8 cellular contexts compared by ENCODE assay signal in genomic region chr3:12187448-12188327, GRCh38. TPM values are rescaled to one million over a fixed set of nuclear protein-coding genes. Genes with fewer than 3 reads are reported as not detected.
DNase-seq lines count a peak whose midpoint lies in the region; ATAC-seq, FAIRE-seq and TF ChIP-seq lines count a peak whose summit lies in the region.

No MANE protein-coding gene starts in this region.

- 37 to 40% (median 37%) methylated on average over 7 of the region's 7 CpGs for WGBS in small intestine, 3 donors

- ATAC-seq in GM19351 (IDR thresholded peaks at IDR 0.05; ENCODE audit: unreplicated experiment) (peak; percentile 78), HG03432 (IDR thresholded peaks at IDR 0.05; ENCODE audit: unreplicated experiment) (peak; percentile 86)

- TF ChIP-seq CTCF in AG04450 (IDR thresholded peaks at IDR 0.05; ENCODE audit: low read depth, low read length) (no peak), fibroblast of villous mesenchyme (IDR thresholded peaks at IDR 0.05; ENCODE audit: insufficient read depth, low read depth, low read length) (no peak)

- DNase-seq in AG04450 (ENCODE audit: low read depth, low spot score): no peak
- peak; percentile 80 to 87 for DNase-seq in activated CD4-positive, alpha-beta T cell treated with anti-CD3 and anti-CD28 coated beads, Interleukin-2, amount 50 U/mL, for 48 hours
- DNase-seq in fibroblast of villous mesenchyme (ENCODE audit: low read depth): peak; percentile 75
- DNase-seq in small intestine: peak; percentile 50
- DNase-seq in SJCRH30: no peak
- DNase-seq in HT-29 (ENCODE audit: low spot score): no peak

- H3K27me3 ChIP-seq in AG04450 (ENCODE audit: control insufficient read depth, insufficient read depth, low read length) (no peaks in the 10 kb centered on the region), small intestine (ENCODE audit: control insufficient read depth in 2 of 2, insufficient read depth in 2 of 2, low read length in 2 of 2) (no peaks in the 10 kb centered on the region), SJCRH30 (no peaks in the 10 kb centered on the region)

- FAIRE-seq in small intestine (lab: Jason Lieb, UNC): no peak

- POLR2A ChIA-PET in AG04450 (lab: Yijun Ruan, JAX): interaction anchor here (0.7 kb wide), 1 partner anchor 292 kb away, joined by 4 read pairs; no protein-coding TSS in a partner anchor

- H3K27ac ChIP-seq in AG04450 (ENCODE audit: low read depth, low read length) (peak overlapping the region; percentile 92), small intestine (ENCODE audit: low read depth in 1 of 2, low read length in 1 of 2) (peak overlapping the region in 1 of 2 donors; percentile 63), SJCRH30 (no peak overlapping the region)

- H3K4me3 ChIP-seq in AG04450 (ENCODE audit: low read depth, low read length) (no peak overlapping the region), fibroblast of villous mesenchyme (ENCODE audit: low read depth, low read length) (no peak overlapping the region), small intestine (ENCODE audit: low read depth in 1 of 2, low read length in 2 of 2) (no peak overlapping the region), SJCRH30 (no peak overlapping the region)

- H3K4me1 ChIP-seq in small intestine (ENCODE audit: control insufficient read depth in 2 of 2, insufficient read depth in 1 of 2, low read depth in 1 of 2, low read length in 1 of 2) (peaks cover 0 to 1% of the 10 kb centered on the region in 2 donors), SJCRH30 (no peaks in the 10 kb centered on the region)

- no peaks in the 10 kb centered on the region for H3K36me3 ChIP-seq in small intestine (ENCODE audit: control insufficient read depth in 2 of 2, insufficient read depth in 2 of 2, low read length in 2 of 2)
- H3K36me3 ChIP-seq in SJCRH30: no peaks in the 10 kb centered on the region

- H3K9me3 ChIP-seq in AG04450 (ENCODE audit: control insufficient read depth, insufficient read depth, low read length) (no peaks in the 10 kb centered on the region), small intestine (ENCODE audit: control insufficient read depth, low read depth) (no peaks in the 10 kb centered on the region), SJCRH30 (replicated peaks) (no peaks in the 10 kb centered on the region)

- CTCF ChIA-PET in AG04450 (lab: Charles Lee): interaction anchor here (1.2 to 3.4 kb wide), 4 partner anchors 11 to 292 kb away, joined by 4 to 20 read pairs (median 11); no protein-coding TSS in a partner anchor

RNA-seq across cellular contexts. Expression of gene TIMP4, which starts 29.0 kb away (rescaled TPM):
- 2.9 and 3.6 TPM in 2 replicates for polyA plus RNA-seq in AG04450 (2011; rRNA removed)
- polyA minus RNA-seq in AG04450 (2011; rRNA and poly(A)+ RNA removed): 3.3 and 3.4 TPM in 2 replicates
- 1.3 TPM in 2 replicates for total RNA-seq in fibroblast of villous mesenchyme
- 10 to 100 TPM in 1 of 3 donors, 1 to 10 TPM in 1, under 1 TPM in 1; 0.89 to 17.8 (median 3.8) TPM for polyA plus RNA-seq in small intestine
- total RNA-seq in SJCRH30 (2014; rRNA removed; shearing (Covaris generic)): not detected in 2 replicates
- 2.7 and 3.8 TPM in 2 replicates for total RNA-seq in HT-29 (2014; rRNA removed; shearing (Covaris generic))

Comparison
In these comparisons a context has a peak if more than half of its experiments do, and no peak if none do; other contexts are left out.
1. DNase-seq: peak in activated CD4-positive, alpha-beta T cell treated with anti-CD3 and anti-CD28 coated beads, Interleukin-2, amount 50 U/mL, for 48 hours (2 of 2), fibroblast of villous mesenchyme (single experiment) and small intestine (single experiment); none in AG04450 (single experiment), SJCRH30 (0 of 2) and HT-29 (single experiment).